In the genomic region with DNA sequence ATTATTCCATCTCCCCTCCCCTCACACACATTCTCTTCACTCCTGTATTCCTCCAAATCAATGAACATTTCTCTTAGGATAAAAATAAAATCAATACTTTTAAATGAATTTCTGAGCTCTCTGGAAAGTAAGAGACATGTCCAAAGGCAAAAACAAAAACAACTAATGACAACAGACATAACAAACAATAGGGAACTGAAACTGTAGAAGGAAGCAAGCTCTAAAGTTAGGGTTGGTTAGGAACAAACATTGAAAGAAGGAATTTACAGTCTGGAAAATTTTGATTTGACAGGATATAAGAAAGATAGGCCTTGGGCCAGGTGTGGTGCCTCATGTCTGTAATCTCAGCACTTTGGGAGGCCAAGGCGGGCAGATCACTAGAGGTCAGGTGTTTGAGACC, we compare ENCODE assay signal across 1 cellular context.
TF ChIP-seq lines count a peak whose summit lies in the region.

No MANE protein-coding gene starts in this region.

TF ChIP-seq in GM12878, 131 proteins besides CTCF, POLR2A, EP300 and RAD21:
- TF ChIP-seq SPI1 (IDR thresholded peaks at IDR 0.05; ENCODE audit: borderline replicate concordance, insufficient read depth, low read depth, low read length), result peak; percentile 51; the same call in 1 of the 2 replicates
- TF ChIP-seq, protein P1, sequence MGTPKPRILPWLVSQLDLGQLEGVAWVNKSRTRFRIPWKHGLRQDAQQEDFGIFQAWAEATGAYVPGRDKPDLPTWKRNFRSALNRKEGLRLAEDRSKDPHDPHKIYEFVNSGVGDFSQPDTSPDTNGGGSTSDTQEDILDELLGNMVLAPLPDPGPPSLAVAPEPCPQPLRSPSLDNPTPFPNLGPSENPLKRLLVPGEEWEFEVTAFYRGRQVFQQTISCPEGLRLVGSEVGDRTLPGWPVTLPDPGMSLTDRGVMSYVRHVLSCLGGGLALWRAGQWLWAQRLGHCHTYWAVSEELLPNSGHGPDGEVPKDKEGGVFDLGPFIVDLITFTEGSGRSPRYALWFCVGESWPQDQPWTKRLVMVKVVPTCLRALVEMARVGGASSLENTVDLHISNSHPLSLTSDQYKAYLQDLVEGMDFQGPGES (IDR thresholded peaks at IDR 0.05), result no peak
